2 cellular contexts compared by ENCODE assay signal in the genomic region with DNA sequence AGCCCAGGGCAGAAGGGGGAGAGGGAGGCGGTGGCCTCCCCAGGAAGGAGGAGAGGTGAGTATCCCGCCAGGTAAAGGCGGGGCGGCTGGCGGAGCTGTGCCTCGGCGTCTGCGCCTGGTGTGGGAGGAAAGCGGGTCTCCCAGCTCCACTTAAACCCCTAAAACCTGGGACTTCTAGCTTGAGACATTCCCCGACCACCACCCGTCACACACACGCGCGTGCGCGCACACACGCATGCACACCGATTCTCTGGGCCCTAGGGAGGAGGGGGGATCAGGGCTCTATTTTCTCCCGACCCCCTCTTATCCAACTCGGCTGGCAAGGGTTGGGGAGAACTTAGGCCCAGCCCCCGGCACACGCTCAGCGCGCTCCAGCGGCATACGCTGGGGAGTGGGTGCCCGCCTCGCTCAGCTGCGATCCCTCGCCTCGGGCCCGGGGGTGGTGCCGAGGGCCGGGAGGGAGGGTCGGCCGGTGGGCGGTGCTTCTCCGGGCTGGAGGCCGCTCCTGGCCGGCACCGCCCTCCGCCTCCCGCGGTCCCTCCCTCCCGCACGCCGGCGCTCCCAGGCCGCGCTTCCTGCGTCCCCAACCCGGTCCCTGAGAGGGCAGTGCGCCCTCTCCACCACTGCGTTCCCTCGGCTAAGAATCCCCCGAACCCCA.
TF ChIP-seq lines count a peak whose summit lies in the region.

TSS of gene TMEM51 (plus strand) at position 564 of the 658 bp plus-strand sequence. CDS start 61,341 bp downstream, outside the sequence.

TF ChIP-seq in HEK293, 187 proteins besides CTCF, POLR2A, EP300 and RAD21 (continued from another document):
- TF ChIP-seq, protein P1, sequence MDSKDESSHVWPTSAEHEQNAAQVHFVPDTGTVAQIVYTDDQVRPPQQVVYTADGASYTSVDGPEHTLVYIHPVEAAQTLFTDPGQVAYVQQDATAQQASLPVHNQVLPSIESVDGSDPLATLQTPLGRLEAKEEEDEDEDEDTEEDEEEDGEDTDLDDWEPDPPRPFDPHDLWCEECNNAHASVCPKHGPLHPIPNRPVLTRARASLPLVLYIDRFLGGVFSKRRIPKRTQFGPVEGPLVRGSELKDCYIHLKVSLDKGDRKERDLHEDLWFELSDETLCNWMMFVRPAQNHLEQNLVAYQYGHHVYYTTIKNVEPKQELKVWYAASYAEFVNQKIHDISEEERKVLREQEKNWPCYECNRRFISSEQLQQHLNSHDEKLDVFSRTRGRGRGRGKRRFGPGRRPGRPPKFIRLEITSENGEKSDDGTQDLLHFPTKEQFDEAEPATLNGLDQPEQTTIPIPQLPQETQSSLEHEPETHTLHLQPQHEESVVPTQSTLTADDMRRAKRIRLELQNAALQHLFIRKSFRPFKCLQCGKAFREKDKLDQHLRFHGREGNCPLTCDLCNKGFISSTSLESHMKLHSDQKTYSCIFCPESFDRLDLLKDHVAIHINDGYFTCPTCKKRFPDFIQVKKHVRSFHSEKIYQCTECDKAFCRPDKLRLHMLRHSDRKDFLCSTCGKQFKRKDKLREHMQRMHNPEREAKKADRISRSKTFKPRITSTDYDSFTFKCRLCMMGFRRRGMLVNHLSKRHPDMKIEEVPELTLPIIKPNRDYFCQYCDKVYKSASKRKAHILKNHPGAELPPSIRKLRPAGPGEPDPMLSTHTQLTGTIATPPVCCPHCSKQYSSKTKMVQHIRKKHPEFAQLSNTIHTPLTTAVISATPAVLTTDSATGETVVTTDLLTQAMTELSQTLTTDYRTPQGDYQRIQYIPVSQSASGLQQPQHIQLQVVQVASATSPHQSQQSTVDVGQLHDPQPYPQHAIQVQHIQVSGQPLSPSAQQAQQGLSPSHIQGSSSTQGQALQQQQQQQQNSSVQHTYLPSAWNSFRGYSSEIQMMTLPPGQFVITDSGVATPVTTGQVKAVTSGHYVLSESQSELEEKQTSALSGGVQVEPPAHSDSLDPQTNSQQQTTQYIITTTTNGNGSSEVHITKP (tag by site-specific recombination; IDR thresholded peaks at IDR 0.05): no peak
- peak; percentile 20; the same call in 1 of the 2 replicates for TF ChIP-seq ZFP69B (tag by site-specific recombination; IDR thresholded peaks at IDR 0.05)
- TF ChIP-seq WT1 (tag by site-specific recombination; IDR thresholded peaks at IDR 0.05): no peak

TF ChIP-seq in HepG2, 621 proteins besides CTCF, POLR2A, EP300 and RAD21 (continued from another document and continues in another):
- TF ChIP-seq, protein P2, sequence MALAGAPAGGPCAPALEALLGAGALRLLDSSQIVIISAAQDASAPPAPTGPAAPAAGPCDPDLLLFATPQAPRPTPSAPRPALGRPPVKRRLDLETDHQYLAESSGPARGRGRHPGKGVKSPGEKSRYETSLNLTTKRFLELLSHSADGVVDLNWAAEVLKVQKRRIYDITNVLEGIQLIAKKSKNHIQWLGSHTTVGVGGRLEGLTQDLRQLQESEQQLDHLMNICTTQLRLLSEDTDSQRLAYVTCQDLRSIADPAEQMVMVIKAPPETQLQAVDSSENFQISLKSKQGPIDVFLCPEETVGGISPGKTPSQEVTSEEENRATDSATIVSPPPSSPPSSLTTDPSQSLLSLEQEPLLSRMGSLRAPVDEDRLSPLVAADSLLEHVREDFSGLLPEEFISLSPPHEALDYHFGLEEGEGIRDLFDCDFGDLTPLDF (CRISPR knock-in tag; IDR thresholded peaks at IDR 0.05): no peak
- TF ChIP-seq, protein P3, sequence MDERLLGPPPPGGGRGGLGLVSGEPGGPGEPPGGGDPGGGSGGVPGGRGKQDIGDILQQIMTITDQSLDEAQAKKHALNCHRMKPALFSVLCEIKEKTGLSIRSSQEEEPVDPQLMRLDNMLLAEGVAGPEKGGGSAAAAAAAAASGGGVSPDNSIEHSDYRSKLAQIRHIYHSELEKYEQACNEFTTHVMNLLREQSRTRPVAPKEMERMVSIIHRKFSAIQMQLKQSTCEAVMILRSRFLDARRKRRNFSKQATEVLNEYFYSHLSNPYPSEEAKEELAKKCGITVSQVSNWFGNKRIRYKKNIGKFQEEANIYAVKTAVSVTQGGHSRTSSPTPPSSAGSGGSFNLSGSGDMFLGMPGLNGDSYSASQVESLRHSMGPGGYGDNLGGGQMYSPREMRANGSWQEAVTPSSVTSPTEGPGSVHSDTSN (CRISPR knock-in tag; IDR thresholded peaks at IDR 0.05): no peak
- TF ChIP-seq PCBP2 (optimal IDR thresholded peaks at IDR 0.05; ENCODE audit: low read depth, low read length, poor library complexity, severe bottlenecking): no peak
- no peak for TF ChIP-seq PCBP1 (IDR thresholded peaks at IDR 0.05; ENCODE audit: borderline replicate concordance, low read depth, low read length)
- TF ChIP-seq ZBTB2 (CRISPR knock-in tag; IDR thresholded peaks at IDR 0.05; ENCODE audit: low read depth): peak; percentile 27; the same call in 1 of the 2 replicates
- TF ChIP-seq ZNF776 (CRISPR knock-in tag; IDR thresholded peaks at IDR 0.05): no peak
- no peak for TF ChIP-seq ZNF317 (CRISPR knock-in tag; IDR thresholded peaks at IDR 0.05)
- TF ChIP-seq ZNF788 (CRISPR knock-in tag; IDR thresholded peaks at IDR 0.05; ENCODE audit: borderline replicate concordance): peak; percentile 51; the same call in 1 of the 2 replicates
- TF ChIP-seq HMG20A (CRISPR knock-in tag; IDR thresholded peaks at IDR 0.05; ENCODE audit: borderline replicate concordance): no peak
- no peak for TF ChIP-seq ZNF24 (IDR thresholded peaks at IDR 0.05)
- TF ChIP-seq HCFC1 (IDR thresholded peaks at IDR 0.05; ENCODE audit: low read depth, low read length): no peak
- TF ChIP-seq ZNF605 (CRISPR knock-in tag; IDR thresholded peaks at IDR 0.05): no peak
- TF ChIP-seq ZNF451 (CRISPR knock-in tag; IDR thresholded peaks at IDR 0.05): no peak; the same call in 1 of the 2 replicates
- TF ChIP-seq, protein P4, sequence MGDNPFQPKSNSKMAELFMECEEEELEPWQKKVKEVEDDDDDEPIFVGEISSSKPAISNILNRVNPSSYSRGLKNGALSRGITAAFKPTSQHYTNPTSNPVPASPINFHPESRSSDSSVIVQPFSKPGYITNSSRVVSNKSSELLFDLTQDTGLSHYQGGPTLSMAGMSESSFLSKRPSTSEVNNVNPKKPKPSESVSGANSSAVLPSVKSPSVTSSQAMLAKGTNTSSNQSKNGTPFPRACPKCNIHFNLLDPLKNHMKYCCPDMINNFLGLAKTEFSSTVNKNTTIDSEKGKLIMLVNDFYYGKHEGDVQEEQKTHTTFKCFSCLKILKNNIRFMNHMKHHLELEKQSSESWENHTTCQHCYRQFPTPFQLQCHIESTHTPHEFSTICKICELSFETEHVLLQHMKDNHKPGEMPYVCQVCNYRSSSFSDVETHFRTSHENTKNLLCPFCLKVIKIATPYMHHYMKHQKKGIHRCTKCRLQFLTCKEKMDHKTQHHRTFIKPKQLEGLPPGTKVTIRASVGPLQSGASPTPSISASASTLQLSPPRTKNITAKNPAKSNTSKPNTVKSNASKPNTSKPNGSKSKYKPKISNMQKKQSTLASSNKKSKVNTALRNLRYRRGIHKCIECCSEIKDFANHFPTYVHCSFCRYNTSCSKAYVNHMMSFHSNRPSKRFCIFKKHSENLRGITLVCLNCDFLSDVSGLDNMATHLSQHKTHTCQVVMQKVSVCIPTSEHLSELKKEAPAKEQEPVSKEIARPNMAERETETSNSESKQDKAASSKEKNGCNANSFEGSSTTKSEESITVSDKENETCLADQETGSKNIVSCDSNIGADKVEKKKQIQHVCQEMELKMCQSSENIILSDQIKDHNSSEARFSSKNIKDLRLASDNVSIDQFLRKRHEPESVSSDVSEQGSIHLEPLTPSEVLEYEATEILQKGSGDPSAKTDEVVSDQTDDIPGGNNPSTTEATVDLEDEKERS (CRISPR knock-in tag; IDR thresholded peaks at IDR 0.05): no peak
- TF ChIP-seq ZNF318 (CRISPR knock-in tag; IDR thresholded peaks at IDR 0.05): no peak
- TF ChIP-seq, protein P5, sequence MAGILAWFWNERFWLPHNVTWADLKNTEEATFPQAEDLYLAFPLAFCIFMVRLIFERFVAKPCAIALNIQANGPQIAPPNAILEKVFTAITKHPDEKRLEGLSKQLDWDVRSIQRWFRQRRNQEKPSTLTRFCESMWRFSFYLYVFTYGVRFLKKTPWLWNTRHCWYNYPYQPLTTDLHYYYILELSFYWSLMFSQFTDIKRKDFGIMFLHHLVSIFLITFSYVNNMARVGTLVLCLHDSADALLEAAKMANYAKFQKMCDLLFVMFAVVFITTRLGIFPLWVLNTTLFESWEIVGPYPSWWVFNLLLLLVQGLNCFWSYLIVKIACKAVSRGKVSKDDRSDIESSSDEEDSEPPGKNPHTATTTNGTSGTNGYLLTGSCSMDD (CRISPR knock-in tag; IDR thresholded peaks at IDR 0.05): no peak
- no peak for TF ChIP-seq ZFP36L2 (CRISPR knock-in tag; IDR thresholded peaks at IDR 0.05)
- TF ChIP-seq, protein P6, sequence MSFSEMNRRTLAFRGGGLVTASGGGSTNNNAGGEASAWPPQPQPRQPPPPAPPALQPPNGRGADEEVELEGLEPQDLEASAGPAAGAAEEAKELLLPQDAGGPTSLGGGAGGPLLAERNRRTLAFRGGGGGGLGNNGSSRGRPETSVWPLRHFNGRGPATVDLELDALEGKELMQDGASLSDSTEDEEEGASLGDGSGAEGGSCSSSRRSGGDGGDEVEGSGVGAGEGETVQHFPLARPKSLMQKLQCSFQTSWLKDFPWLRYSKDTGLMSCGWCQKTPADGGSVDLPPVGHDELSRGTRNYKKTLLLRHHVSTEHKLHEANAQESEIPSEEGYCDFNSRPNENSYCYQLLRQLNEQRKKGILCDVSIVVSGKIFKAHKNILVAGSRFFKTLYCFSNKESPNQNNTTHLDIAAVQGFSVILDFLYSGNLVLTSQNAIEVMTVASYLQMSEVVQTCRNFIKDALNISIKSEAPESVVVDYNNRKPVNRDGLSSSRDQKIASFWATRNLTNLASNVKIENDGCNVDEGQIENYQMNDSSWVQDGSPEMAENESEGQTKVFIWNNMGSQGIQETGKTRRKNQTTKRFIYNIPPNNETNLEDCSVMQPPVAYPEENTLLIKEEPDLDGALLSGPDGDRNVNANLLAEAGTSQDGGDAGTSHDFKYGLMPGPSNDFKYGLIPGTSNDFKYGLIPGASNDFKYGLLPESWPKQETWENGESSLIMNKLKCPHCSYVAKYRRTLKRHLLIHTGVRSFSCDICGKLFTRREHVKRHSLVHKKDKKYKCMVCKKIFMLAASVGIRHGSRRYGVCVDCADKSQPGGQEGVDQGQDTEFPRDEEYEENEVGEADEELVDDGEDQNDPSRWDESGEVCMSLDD (CRISPR knock-in tag; IDR thresholded peaks at IDR 0.05; ENCODE audit: borderline replicate concordance): no peak
- no peak for TF ChIP-seq SMARCE1 (IDR thresholded peaks at IDR 0.05; ENCODE audit: borderline replicate concordance)
- no peak for TF ChIP-seq MIER2 (CRISPR knock-in tag; IDR thresholded peaks at IDR 0.05)
